ENCODE assay signal across 32 cellular contexts in the genomic region with DNA sequence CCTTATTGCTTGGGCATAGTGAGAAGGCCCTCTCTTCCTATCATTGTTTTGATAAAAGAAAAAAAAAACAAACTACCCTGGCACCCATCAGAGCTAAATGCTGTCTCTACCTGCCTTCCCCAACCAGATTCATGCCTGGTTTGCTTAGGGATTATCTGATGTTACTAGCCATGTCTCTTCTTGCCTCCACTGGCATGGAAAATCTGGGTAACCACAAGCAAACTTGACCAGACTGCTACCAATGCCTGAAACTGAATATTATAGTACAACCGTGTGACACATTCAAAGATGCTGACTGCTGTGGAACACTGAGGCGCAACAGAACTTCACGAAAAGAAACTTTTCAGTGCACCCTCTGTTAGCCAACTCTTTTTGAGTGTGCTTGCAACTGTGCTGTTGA.
"Had no signal": no experiment of that assay in that cellular context is flagged by ENCODE, and none has a peak within 500 bp of the region (broad histone marks: within the 10 kb centered on the region; RNA-seq: fewer than 3 reads in every experiment).

No MANE protein-coding gene starts in this region.

- H3K4me1 Mint-ChIP-seq: activated CD4-positive, alpha-beta memory T cell treated with anti-CD3 and anti-CD28 coated beads, Interleukin-2, amount 10 ng/mL, durations not matched to agents 7 days and 5 days; activated CD4-positive, alpha-beta T cell treated with anti-CD3 and anti-CD28 coated beads, Interleukin-2, amount 10 ng/mL, durations not matched to agents 24 days and 14 days; activated naive CD4-positive, alpha-beta T cell treated with anti-CD3 and anti-CD28 coated beads, Interleukin-2, amount 50 U/mL, for 24 hours; activated naive CD8-positive, alpha-beta T cell treated with anti-CD3 and anti-CD28 coated beads, Interleukin-2, amount 50 U/mL, for 24 hours; central memory CD8-positive, alpha-beta T cell; immature natural killer cell; naive B cell had no signal

- H3K4me1 ChIP-seq: breast epithelium, gastroesophageal sphincter, lower lobe of right lung had no signal

- H3K9me3 Mint-ChIP-seq: activated CD4-positive, alpha-beta T cell treated with anti-CD3 and anti-CD28 coated beads, Interleukin-2, amount 10 ng/mL, durations not matched to agents 24 days and 14 days; activated naive CD4-positive, alpha-beta T cell treated with anti-CD3 and anti-CD28 coated beads, Interleukin-2, amount 50 U/mL, for 24 hours; activated naive CD8-positive, alpha-beta T cell treated with anti-CD3 and anti-CD28 coated beads, Interleukin-2, amount 50 U/mL, for 24 hours; central memory CD8-positive, alpha-beta T cell; stimulated activated naive CD8-positive, alpha-beta T cell treated with anti-CD3 and anti-CD28 coated beads, Interleukin-15, Interleukin-2, amounts not matched to agents 100 ng/mL and 50 ng/mL, for 24 hours had no signal

- H3K4me3 Mint-ChIP-seq: activated CD4-positive, alpha-beta memory T cell treated with anti-CD3 and anti-CD28 coated beads, Interleukin-2, amount 10 ng/mL, durations not matched to agents 7 days and 5 days; activated CD4-positive, alpha-beta T cell treated with anti-CD3 and anti-CD28 coated beads, Interleukin-2, amount 10 ng/mL, durations not matched to agents 24 days and 14 days; activated naive CD4-positive, alpha-beta T cell treated with anti-CD3 and anti-CD28 coated beads, Interleukin-2, amount 50 U/mL, for 24 hours; activated naive CD8-positive, alpha-beta T cell treated with anti-CD3 and anti-CD28 coated beads, Interleukin-2, amount 50 U/mL, for 24 hours; activated T-cell treated with anti-CD3 and anti-CD28 coated beads, Interleukin-2, amount 50 U/mL, for 24 hours; central memory CD8-positive, alpha-beta T cell; immature natural killer cell; nephron progenitor cell; stimulated activated naive CD8-positive, alpha-beta T cell treated with anti-CD3 and anti-CD28 coated beads, Interleukin-15, Interleukin-2, amounts not matched to agents 100 ng/mL and 50 ng/mL, for 24 hours; T-helper 1 cell treated with Interleukin-12 subunit alpha and Interleukin-12 subunit beta and Interleukin-4 antibody, amounts not matched to agents 30 μg/mL and 1 μg/mL, for 36 hours had no signal

- ATAC-seq: activated naive CD8-positive, alpha-beta T cell treated with anti-CD3 and anti-CD28 coated beads, Interleukin-2, amount 50 U/mL, for 24 hours; gastroesophageal sphincter; left lobe of liver; lower lobe of right lung; mucosa of descending colon had no signal

- DNase-seq: activated CD4-positive, alpha-beta memory T cell treated with anti-CD3 and anti-CD28 coated beads, Interleukin-2, amount 10 ng/mL, durations not matched to agents 7 days and 5 days; activated CD4-positive, alpha-beta T cell treated with anti-CD3 and anti-CD28 coated beads, Interleukin-2, amount 10 ng/mL, durations not matched to agents 24 days and 14 days; activated CD4-positive, CD25-positive, alpha-beta regulatory T cell treated with anti-CD3 and anti-CD28 coated beads, Interleukin-2, amount 50 U/mL, for 72 hours; activated CD8-positive, alpha-beta memory T cell treated with anti-CD3 and anti-CD28 coated beads, Interleukin-2, amount 50 U/mL, for 48 hours; activated gamma-delta T cell treated with Interleukin-2 at 50 U/mL for 16 hours; activated naive CD8-positive, alpha-beta T cell treated with anti-CD3 and anti-CD28 coated beads, Interleukin-2, amount 50 U/mL, for 24 hours; activated T-cell treated with anti-CD3 and anti-CD28 coated beads, Interleukin-2, amount 50 U/mL, for 24 hours; amygdala; dermis blood vessel endothelial cell; effector CD4-positive, alpha-beta T cell; head of caudate nucleus; hypothalamus; immature natural killer cell; lower lobe of right lung; mucosa of descending colon; naive B cell; nephron progenitor cell; stimulated activated CD4-positive, alpha-beta T cell treated with anti-CD3 and anti-CD28 coated beads, Interleukin-2, amount 100 ng/mL, for 48 hours; T1000; trophoblast cell; WERI-Rb-1 had no signal

- H3K4me3 ChIP-seq: breast epithelium, gastroesophageal sphincter, lower lobe of right lung, mucosa of descending colon, thoracic aorta had no signal

- H3K36me3 ChIP-seq: breast epithelium, gastroesophageal sphincter, lower lobe of right lung, thoracic aorta, WERI-Rb-1 had no signal

- FAIRE-seq: colon, urothelium cell line had no signal

- H3K27ac Mint-ChIP-seq: activated CD4-positive, alpha-beta memory T cell treated with anti-CD3 and anti-CD28 coated beads, Interleukin-2, amount 10 ng/mL, durations not matched to agents 7 days and 5 days; activated CD4-positive, alpha-beta T cell treated with anti-CD3 and anti-CD28 coated beads, Interleukin-2, amount 10 ng/mL, durations not matched to agents 24 days and 14 days; activated naive CD4-positive, alpha-beta T cell treated with anti-CD3 and anti-CD28 coated beads, Interleukin-2, amount 50 U/mL, for 24 hours; activated naive CD8-positive, alpha-beta T cell treated with anti-CD3 and anti-CD28 coated beads, Interleukin-2, amount 50 U/mL, for 24 hours; activated T-cell treated with anti-CD3 and anti-CD28 coated beads, Interleukin-2, amount 50 U/mL, for 24 hours; immature natural killer cell; naive B cell; stimulated activated naive CD8-positive, alpha-beta T cell treated with anti-CD3 and anti-CD28 coated beads, Interleukin-15, Interleukin-2, amounts not matched to agents 100 ng/mL and 50 ng/mL, for 24 hours; T-helper 1 cell treated with Interleukin-12 subunit alpha and Interleukin-12 subunit beta and Interleukin-4 antibody, amounts not matched to agents 30 μg/mL and 1 μg/mL, for 36 hours had no signal

- H3K9me3 ChIP-seq: breast epithelium, gastroesophageal sphincter, lower lobe of right lung, mucosa of descending colon, thoracic aorta had no signal

- H3K27me3 ChIP-seq: breast epithelium, gastroesophageal sphincter had no signal

- H3K36me3 Mint-ChIP-seq: activated naive CD4-positive, alpha-beta T cell treated with anti-CD3 and anti-CD28 coated beads, Interleukin-2, amount 50 U/mL, for 24 hours; immature natural killer cell; naive B cell had no signal

- H3K27ac ChIP-seq: breast epithelium, epithelial cell of prostate, gastroesophageal sphincter, lower lobe of right lung, thoracic aorta, WERI-Rb-1 had no signal
